1 cellular context compared by ENCODE assay signal in genomic region chr14:21990116-21990515, GRCh38.
TF ChIP-seq lines count a peak whose summit lies in the region.

No MANE protein-coding gene starts in this region.

TF ChIP-seq in SK-N-SH treated with all-trans-retinoic acid at 6 μM for 48 hours, 23 proteins besides CTCF, POLR2A, EP300 and RAD21 (continued from another document):
- TF ChIP-seq PATZ1 (CRISPR knock-in tag; IDR thresholded peaks at IDR 0.05; ENCODE audit: borderline replicate concordance), result no peak
- TF ChIP-seq ZNF70 (CRISPR knock-in tag; IDR thresholded peaks at IDR 0.05), result no peak
- no peak for TF ChIP-seq ZNF8 (CRISPR knock-in tag; IDR thresholded peaks at IDR 0.05)
- TF ChIP-seq ZFP3 (CRISPR knock-in tag; IDR thresholded peaks at IDR 0.05), result no peak
